1 cellular context compared by ENCODE assay signal in the genomic region with DNA sequence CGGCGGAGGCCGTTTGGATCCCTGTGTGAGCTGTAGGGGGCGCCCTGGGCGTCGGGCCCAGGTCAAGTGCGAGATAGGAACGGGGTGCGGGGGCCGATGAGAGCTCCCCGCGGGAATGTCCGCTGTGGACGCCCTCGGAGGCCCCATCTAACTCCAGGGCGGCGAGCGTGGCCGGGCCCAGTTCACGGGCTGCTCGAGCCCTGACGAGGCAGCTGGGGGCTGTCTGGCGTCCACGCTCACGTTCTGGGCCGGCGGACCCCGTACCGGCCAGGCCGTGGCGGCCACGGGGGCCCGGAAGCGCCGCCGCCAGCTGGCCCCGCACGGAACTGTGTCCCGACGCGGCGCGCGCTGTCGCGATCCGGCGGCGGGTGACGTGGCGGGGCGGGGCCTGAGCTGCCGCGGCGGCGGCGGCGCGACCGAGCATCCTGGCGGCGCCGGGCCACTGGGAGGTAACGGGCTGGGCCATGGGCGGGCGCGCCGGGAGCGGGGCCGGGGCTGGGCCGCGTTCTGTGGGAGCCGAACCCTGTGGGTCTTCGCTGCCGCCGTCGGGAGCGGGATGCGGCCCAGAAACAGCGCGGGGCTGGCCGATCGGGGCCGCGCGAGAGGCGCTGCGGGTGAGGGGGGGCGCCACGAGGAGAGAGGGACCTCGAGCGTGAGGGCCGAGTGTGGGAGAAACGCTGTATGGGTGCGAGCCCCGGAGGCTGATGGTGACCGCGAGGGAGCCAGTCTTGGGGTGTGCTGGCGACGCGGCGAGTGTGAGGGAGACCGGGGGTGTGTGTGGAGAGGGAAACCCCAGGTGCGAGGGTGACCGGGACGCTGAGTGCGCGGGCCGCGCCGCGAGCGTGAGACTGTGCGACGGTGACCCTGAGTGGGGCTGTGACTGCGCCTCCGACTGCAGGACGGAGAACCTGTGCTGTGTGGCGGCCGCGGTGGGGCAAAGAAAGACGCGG.
TF ChIP-seq lines count a peak whose summit lies in the region.

A gene (plus strand): TSS at position 399 of the 950 bp plus-strand sequence. CDS start 10,201 bp downstream, outside the sequence.

TF ChIP-seq in HepG2, 621 proteins besides CTCF, POLR2A, EP300 and RAD21 (continued from another document and continues in another):
- TF ChIP-seq, protein P1, sequence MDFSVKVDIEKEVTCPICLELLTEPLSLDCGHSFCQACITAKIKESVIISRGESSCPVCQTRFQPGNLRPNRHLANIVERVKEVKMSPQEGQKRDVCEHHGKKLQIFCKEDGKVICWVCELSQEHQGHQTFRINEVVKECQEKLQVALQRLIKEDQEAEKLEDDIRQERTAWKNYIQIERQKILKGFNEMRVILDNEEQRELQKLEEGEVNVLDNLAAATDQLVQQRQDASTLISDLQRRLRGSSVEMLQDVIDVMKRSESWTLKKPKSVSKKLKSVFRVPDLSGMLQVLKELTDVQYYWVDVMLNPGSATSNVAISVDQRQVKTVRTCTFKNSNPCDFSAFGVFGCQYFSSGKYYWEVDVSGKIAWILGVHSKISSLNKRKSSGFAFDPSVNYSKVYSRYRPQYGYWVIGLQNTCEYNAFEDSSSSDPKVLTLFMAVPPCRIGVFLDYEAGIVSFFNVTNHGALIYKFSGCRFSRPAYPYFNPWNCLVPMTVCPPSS (IDR thresholded peaks at IDR 0.05): no peak
- TF ChIP-seq JUN (CRISPR knock-in tag; IDR thresholded peaks at IDR 0.05) (no peak), ZNF780A (CRISPR knock-in tag; IDR thresholded peaks at IDR 0.05) (no peak), ZNF746 (CRISPR knock-in tag; IDR thresholded peaks at IDR 0.05) (no peak), SMYD3 (CRISPR knock-in tag; IDR thresholded peaks at IDR 0.05) (no peak), IKZF4 (CRISPR knock-in tag; IDR thresholded peaks at IDR 0.05; ENCODE audit: borderline replicate concordance, low read depth, not compliant biosample characterization) (no peak), ZNF326 (CRISPR knock-in tag; IDR thresholded peaks at IDR 0.05; ENCODE audit: borderline replicate concordance) (no peak), GATAD2A (CRISPR knock-in tag; IDR thresholded peaks at IDR 0.05) (peak; percentile 72), KLF11 (CRISPR knock-in tag; IDR thresholded peaks at IDR 0.05) (0 out of 2 replicates have a peak, but pooled peaks have one; percentile 56), ZNF660 (CRISPR knock-in tag; IDR thresholded peaks at IDR 0.05; ENCODE audit: borderline replicate concordance, low read depth) (no peak), ZNF614 (CRISPR knock-in tag; IDR thresholded peaks at IDR 0.05; ENCODE audit: borderline replicate concordance) (no peak; the same call in 1 of the 2 replicates), ZBTB3 (CRISPR knock-in tag; IDR thresholded peaks at IDR 0.05; ENCODE audit: borderline replicate concordance, low read depth) (no peak; the same call in 1 of the 2 replicates), ZNF24 (IDR thresholded peaks at IDR 0.05) (0 out of 2 replicates have a peak, but pooled peaks have one; percentile 19), HNRNPK (IDR thresholded peaks at IDR 0.05; ENCODE audit: low read depth, low read length, poor library complexity, severe bottlenecking) (peak; percentile 28), SNAPC2 (CRISPR knock-in tag; IDR thresholded peaks at IDR 0.05) (no peak), FOXA1 (IDR thresholded peaks at IDR 0.05) (no peak), FOXA1 (CRISPR knock-in tag; IDR thresholded peaks at IDR 0.05) (peak; percentile 10; the same call in 1 of the 2 replicates), ZNF10 (CRISPR knock-in tag; IDR thresholded peaks at IDR 0.05; ENCODE audit: borderline replicate concordance, low read depth) (no peak), ZNF33A (CRISPR knock-in tag; IDR thresholded peaks at IDR 0.05; ENCODE audit: borderline replicate concordance) (no peak), SMC3 (IDR thresholded peaks at IDR 0.05; ENCODE audit: low read length) (no peak; the same call in 1 of the 2 replicates), CEBPB (IDR thresholded peaks at IDR 0.05; ENCODE audit: borderline replicate concordance, low read depth, low read length) (no peak), ZNF317 (CRISPR knock-in tag; IDR thresholded peaks at IDR 0.05) (0 out of 2 replicates have a peak, but pooled peaks have one; percentile 19), ZNF589 (CRISPR knock-in tag; conservative IDR thresholded peaks at IDR 0.05) (no peak; the same call in 1 of the 2 replicates), CCDC6 (CRISPR knock-in tag; IDR thresholded peaks at IDR 0.05) (no peak; the same call in 1 of the 2 replicates), REXO4 (CRISPR knock-in tag; IDR thresholded peaks at IDR 0.05; ENCODE audit: borderline replicate concordance) (peak; percentile 86; the same call in 1 of the 2 replicates), ETV5 (CRISPR knock-in tag; IDR thresholded peaks at IDR 0.05; ENCODE audit: borderline replicate concordance) (peak; percentile 51), SMAD3 (CRISPR knock-in tag; IDR thresholded peaks at IDR 0.05) (peak; percentile 68; the same call in 1 of the 2 replicates), ZIK1 (CRISPR knock-in tag; IDR thresholded peaks at IDR 0.05; ENCODE audit: borderline replicate concordance, low read depth) (peak; percentile 63; the same call in 1 of the 2 replicates), RARA (CRISPR knock-in tag; IDR thresholded peaks at IDR 0.05) (peak; percentile 60), ZNF331 (CRISPR knock-in tag; IDR thresholded peaks at IDR 0.05) (peak; percentile 68)
- TF ChIP-seq, protein P2, sequence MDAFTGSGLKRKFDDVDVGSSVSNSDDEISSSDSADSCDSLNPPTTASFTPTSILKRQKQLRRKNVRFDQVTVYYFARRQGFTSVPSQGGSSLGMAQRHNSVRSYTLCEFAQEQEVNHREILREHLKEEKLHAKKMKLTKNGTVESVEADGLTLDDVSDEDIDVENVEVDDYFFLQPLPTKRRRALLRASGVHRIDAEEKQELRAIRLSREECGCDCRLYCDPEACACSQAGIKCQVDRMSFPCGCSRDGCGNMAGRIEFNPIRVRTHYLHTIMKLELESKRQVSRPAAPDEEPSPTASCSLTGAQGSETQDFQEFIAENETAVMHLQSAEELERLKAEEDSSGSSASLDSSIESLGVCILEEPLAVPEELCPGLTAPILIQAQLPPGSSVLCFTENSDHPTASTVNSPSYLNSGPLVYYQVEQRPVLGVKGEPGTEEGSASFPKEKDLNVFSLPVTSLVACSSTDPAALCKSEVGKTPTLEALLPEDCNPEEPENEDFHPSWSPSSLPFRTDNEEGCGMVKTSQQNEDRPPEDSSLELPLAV (CRISPR knock-in tag; conservative IDR thresholded peaks at IDR 0.05; ENCODE audit: low read depth): no peak
- TF ChIP-seq, protein P3, sequence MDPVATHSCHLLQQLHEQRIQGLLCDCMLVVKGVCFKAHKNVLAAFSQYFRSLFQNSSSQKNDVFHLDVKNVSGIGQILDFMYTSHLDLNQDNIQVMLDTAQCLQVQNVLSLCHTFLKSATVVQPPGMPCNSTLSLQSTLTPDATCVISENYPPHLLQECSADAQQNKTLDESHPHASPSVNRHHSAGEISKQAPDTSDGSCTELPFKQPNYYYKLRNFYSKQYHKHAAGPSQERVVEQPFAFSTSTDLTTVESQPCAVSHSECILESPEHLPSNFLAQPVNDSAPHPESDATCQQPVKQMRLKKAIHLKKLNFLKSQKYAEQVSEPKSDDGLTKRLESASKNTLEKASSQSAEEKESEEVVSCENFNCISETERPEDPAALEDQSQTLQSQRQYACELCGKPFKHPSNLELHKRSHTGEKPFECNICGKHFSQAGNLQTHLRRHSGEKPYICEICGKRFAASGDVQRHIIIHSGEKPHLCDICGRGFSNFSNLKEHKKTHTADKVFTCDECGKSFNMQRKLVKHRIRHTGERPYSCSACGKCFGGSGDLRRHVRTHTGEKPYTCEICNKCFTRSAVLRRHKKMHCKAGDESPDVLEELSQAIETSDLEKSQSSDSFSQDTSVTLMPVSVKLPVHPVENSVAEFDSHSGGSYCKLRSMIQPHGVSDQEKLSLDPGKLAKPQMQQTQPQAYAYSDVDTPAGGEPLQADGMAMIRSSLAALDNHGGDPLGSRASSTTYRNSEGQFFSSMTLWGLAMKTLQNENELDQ (CRISPR knock-in tag; IDR thresholded peaks at IDR 0.05; ENCODE audit: borderline replicate concordance): no peak
- TF ChIP-seq, protein P4, sequence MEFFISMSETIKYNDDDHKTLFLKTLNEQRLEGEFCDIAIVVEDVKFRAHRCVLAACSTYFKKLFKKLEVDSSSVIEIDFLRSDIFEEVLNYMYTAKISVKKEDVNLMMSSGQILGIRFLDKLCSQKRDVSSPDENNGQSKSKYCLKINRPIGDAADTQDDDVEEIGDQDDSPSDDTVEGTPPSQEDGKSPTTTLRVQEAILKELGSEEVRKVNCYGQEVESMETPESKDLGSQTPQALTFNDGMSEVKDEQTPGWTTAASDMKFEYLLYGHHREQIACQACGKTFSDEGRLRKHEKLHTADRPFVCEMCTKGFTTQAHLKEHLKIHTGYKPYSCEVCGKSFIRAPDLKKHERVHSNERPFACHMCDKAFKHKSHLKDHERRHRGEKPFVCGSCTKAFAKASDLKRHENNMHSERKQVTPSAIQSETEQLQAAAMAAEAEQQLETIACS (CRISPR knock-in tag; IDR thresholded peaks at IDR 0.05): peak; percentile 38
- TF ChIP-seq, protein P5, sequence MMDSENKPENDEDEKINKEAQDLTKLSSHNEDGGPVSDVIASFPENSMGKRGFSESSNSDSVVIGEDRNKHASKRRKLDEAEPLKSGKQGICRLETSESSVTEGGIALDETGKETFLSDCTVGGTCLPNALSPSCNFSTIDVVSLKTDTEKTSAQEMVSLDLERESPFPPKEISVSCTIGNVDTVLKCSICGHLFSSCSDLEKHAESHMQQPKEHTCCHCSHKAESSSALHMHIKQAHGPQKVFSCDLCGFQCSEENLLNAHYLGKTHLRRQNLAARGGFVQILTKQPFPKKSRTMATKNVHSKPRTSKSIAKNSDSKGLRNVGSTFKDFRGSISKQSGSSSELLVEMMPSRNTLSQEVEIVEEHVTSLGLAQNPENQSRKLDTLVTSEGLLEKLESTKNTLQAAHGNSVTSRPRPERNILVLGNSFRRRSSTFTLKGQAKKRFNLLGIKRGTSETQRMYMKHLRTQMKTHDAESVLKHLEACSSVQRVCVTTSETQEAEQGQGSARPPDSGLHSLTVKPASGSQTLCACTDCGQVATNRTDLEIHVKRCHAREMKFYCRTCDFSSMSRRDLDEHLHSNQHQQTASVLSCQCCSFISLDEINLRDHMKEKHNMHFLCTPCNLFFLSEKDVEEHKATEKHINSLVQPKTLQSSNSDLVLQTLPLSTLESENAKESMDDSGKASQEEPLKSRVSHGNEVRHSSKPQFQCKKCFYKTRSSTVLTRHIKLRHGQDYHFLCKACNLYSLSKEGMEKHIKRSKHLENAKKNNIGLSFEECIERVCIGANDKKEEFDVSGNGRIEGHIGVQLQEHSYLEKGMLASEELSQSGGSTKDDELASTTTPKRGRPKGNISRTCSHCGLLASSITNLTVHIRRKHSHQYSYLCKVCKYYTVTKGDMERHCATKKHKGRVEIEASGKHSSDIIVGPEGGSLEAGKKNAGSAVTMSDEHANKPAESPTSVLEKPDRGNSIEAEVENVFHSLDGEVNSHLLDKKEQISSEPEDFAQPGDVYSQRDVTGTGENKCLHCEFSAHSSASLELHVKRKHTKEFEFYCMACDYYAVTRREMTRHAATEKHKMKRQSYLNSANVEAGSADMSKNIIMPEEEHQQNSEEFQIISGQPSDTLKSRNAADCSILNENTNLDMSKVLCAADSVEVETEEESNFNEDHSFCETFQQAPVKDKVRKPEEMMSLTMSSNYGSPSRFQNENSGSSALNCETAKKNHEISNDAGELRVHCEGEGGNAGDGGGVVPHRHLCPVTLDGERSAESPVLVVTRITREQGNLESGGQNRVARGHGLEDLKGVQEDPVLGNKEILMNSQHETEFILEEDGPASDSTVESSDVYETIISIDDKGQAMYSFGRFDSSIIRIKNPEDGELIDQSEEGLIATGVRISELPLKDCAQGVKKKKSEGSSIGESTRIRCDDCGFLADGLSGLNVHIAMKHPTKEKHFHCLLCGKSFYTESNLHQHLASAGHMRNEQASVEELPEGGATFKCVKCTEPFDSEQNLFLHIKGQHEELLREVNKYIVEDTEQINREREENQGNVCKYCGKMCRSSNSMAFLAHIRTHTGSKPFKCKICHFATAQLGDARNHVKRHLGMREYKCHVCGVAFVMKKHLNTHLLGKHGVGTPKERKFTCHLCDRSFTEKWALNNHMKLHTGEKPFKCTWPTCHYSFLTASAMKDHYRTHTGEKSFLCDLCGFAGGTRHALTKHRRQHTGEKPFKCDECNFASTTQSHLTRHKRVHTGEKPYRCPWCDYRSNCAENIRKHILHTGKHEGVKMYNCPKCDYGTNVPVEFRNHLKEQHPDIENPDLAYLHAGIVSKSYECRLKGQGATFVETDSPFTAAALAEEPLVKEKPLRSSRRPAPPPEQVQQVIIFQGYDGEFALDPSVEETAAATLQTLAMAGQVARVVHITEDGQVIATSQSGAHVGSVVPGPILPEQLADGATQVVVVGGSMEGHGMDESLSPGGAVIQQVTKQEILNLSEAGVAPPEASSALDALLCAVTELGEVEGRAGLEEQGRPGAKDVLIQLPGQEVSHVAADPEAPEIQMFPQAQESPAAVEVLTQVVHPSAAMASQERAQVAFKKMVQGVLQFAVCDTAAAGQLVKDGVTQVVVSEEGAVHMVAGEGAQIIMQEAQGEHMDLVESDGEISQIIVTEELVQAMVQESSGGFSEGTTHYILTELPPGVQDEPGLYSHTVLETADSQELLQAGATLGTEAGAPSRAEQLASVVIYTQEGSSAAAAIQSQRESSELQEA (CRISPR knock-in tag; IDR thresholded peaks at IDR 0.05; ENCODE audit: not compliant biosample characterization): no peak
- TF ChIP-seq, protein P6, sequence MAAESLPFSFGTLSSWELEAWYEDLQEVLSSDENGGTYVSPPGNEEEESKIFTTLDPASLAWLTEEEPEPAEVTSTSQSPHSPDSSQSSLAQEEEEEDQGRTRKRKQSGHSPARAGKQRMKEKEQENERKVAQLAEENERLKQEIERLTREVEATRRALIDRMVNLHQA (CRISPR knock-in tag; IDR thresholded peaks at IDR 0.05): no peak
- TF ChIP-seq, protein P7, sequence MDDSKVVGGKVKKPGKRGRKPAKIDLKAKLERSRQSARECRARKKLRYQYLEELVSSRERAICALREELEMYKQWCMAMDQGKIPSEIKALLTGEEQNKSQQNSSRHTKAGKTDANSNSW (CRISPR knock-in tag; IDR thresholded peaks at IDR 0.05; ENCODE audit: borderline replicate concordance): peak; percentile 37; the same call in 1 of the 2 replicates
- TF ChIP-seq, protein P8, sequence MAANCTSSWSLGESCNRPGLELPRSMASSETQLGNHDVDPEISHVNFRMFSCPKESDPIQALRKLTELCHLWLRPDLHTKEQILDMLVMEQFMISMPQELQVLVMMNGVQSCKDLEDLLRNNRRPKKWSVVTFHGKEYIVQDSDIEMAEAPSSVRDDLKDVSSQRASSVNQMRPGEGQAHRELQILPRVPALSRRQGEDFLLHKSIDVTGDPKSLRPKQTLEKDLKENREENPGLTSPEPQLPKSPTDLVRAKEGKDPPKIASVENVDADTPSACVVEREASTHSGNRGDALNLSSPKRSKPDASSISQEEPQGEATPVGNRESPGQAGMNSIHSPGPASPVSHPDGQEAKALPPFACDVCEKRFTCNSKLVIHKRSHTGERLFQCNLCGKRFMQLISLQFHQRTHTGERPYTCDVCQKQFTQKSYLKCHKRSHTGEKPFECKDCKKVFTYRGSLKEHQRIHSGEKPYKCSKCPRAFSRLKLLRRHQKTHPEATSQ (CRISPR knock-in tag; IDR thresholded peaks at IDR 0.05; ENCODE audit: borderline replicate concordance): no peak; the same call in 1 of the 2 replicates
- TF ChIP-seq, protein P9, sequence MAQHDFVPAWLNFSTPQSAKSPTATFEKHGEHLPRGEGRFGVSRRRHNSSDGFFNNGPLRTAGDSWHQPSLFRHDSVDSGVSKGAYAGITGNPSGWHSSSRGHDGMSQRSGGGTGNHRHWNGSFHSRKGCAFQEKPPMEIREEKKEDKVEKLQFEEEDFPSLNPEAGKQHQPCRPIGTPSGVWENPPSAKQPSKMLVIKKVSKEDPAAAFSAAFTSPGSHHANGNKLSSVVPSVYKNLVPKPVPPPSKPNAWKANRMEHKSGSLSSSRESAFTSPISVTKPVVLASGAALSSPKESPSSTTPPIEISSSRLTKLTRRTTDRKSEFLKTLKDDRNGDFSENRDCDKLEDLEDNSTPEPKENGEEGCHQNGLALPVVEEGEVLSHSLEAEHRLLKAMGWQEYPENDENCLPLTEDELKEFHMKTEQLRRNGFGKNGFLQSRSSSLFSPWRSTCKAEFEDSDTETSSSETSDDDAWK (CRISPR knock-in tag; IDR thresholded peaks at IDR 0.05): no peak
